Comparison of ENCODE assay signal across 8 cellular contexts in genomic region chr6:41028618-41029486, GRCh38. TPM values are rescaled to one million over a fixed set of nuclear protein-coding genes. Genes with fewer than 3 reads are reported as not detected.
DNase-seq lines count a peak whose midpoint lies in the region; TF ChIP-seq lines count a peak whose summit lies in the region.

No MANE protein-coding gene starts in this region.

- DNase-seq in stimulated activated CD4-positive, alpha-beta T cell treated with anti-CD3 and anti-CD28 coated beads, Interleukin-12 subunit alpha, Interleukin-12 subunit beta, amount 100 ng/mL, for 48 hours (ENCODE audit: low read depth in 2 of 3, low spot score in 1 of 3): peak in 2 of 3 donors; percentile 4 to 8
- DNase-seq in stimulated activated CD4-positive, alpha-beta T cell treated with anti-CD3 and anti-CD28 coated beads, Interleukin-2, amount 100 ng/mL, for 48 hours: no peak
- DNase-seq in RPMI7951 (ENCODE audit: low read depth) (peak; percentile 17), fibroblast of peridontal ligament (ENCODE audit: extremely low read depth) (peak; percentile 6), progenitor cell of endocrine pancreas (ENCODE audit: low spot score, unreplicated experiment) (no peak), EL (no peak), NCI-H446 treated with DMSO at 0.1 percent for 48 hours (lab: John Stamatoyannopoulos, UW) (no peak), amygdala (lab: John Stamatoyannopoulos, UW) (no peak)

- H3K27me3 Mint-ChIP-seq in progenitor cell of endocrine pancreas: no peaks in the 10 kb centered on the region

- no peak for TF ChIP-seq CTCF in progenitor cell of endocrine pancreas (IDR thresholded peaks at IDR 0.05; ENCODE audit: unreplicated experiment)

- H3K36me3 Mint-ChIP-seq in progenitor cell of endocrine pancreas (ENCODE audit: insufficient read depth): peaks cover 6% of the 10 kb centered on the region

- H3K4me1 Mint-ChIP-seq in progenitor cell of endocrine pancreas (ENCODE audit: low read depth): peaks cover 20% of the 10 kb centered on the region

- H3K4me3 Mint-ChIP-seq in progenitor cell of endocrine pancreas (ENCODE audit: low read depth): peak overlapping the region; percentile 89

- H3K27ac Mint-ChIP-seq in progenitor cell of endocrine pancreas: peak overlapping the region; percentile 75

- no peaks in the 10 kb centered on the region for H3K9me3 Mint-ChIP-seq in progenitor cell of endocrine pancreas (ENCODE audit: low read depth)

RNA-seq across cellular contexts. Expression of gene UNC5CL, which starts 10.2 kb away (rescaled TPM):
- total RNA-seq in RPMI7951 (2014; rRNA removed; shearing (Covaris generic)): 0.10 and 0.12 TPM in 2 replicates
- 3.7 and 4.7 TPM in 2 replicates for total RNA-seq in progenitor cell of endocrine pancreas

RNA-seq across cellular contexts. Expression of gene TSPO2, which starts 13.4 kb away (rescaled TPM):
- total RNA-seq in RPMI7951 (2014; rRNA removed; shearing (Covaris generic)): not detected in 2 replicates
- total RNA-seq in progenitor cell of endocrine pancreas: not detected in 2 replicates

RNA-seq across cellular contexts. Expression of gene APOBEC2, which starts 24.1 kb away (rescaled TPM):
- not detected in 2 replicates for total RNA-seq in RPMI7951 (2014; rRNA removed; shearing (Covaris generic))
- total RNA-seq in progenitor cell of endocrine pancreas: 1.2 and 1.4 TPM in 2 replicates

RNA-seq across cellular contexts. Expression of gene OARD1, which starts 43.3 kb away (rescaled TPM):
- 26.1 and 28.0 TPM in 2 replicates for total RNA-seq in RPMI7951 (2014; rRNA removed; shearing (Covaris generic))
- 45.7 and 51.4 TPM in 2 replicates for total RNA-seq in progenitor cell of endocrine pancreas

RNA-seq across cellular contexts. Expression of gene NFYA, which starts 43.9 kb away (rescaled TPM):
- 7.8 and 8.9 TPM in 2 replicates for total RNA-seq in RPMI7951 (2014; rRNA removed; shearing (Covaris generic))
- 61.8 and 62.7 TPM in 2 replicates for total RNA-seq in progenitor cell of endocrine pancreas

Comparison
In these comparisons a context has a peak if more than half of its experiments do, and no peak if none do; other contexts are left out.
1. DNase-seq: peak in stimulated activated CD4-positive, alpha-beta T cell treated with anti-CD3 and anti-CD28 coated beads, Interleukin-12 subunit alpha, Interleukin-12 subunit beta, amount 100 ng/mL, for 48 hours (2 of 3), RPMI7951 (single experiment) and fibroblast of peridontal ligament (single experiment); none in stimulated activated CD4-positive, alpha-beta T cell treated with anti-CD3 and anti-CD28 coated beads, Interleukin-2, amount 100 ng/mL, for 48 hours (0 of 2), progenitor cell of endocrine pancreas (single experiment), EL (single experiment), NCI-H446 treated with DMSO at 0.1 percent for 48 hours (single experiment) and amygdala (0 of 56).